ENCODE assay signal across 17 cellular contexts in the genomic region with DNA sequence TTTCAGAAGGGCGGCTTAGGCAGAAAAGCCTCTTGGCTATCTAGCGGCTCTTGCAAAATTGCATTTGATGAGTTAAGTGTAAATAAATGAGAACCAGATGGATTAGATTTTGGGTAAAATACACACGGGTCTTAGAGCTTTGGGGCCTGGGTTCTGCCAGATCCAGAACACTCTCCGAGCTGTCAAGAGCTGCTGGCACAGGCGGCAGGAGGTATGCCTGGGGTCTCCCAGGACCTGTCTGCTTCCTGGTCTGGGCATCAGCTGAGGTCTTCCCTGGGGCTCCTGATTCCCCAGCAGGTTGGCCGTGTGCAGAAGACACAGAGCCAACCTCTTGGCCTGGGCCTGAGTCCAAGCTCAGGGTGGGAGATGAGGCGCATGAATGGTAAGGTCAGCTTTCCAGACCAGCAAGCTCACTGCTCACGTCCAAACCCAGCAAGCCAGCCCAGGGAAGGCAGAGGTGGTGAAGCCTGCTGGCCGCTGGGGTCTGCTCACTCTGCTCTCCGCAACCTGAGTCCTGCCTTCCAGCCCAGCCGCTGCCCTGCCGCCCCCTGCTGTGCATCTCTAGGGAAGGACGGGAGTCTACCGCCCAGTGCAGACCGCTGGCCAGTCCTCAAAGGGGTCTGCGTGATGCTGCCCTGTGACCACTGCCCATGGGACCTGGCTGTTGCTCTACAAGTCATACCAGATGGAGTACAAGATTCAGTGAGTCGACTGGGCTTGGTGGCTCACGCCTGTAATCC. TPM values are rescaled to one million over a fixed set of nuclear protein-coding genes. Genes with fewer than 3 reads are reported as not detected.
DNase-seq lines count a peak whose midpoint lies in the region; ATAC-seq, FAIRE-seq and TF ChIP-seq lines count a peak whose summit lies in the region.
"Had no signal": no experiment of that assay in that cellular context is flagged by ENCODE, and none has a peak within 500 bp of the region (broad histone marks: within the 10 kb centered on the region; RNA-seq: fewer than 3 reads in every experiment).

No MANE protein-coding gene starts in this region.

- H3K9me3 Mint-ChIP-seq in H9 = no peaks in the 10 kb centered on the region
- H3K9me3 Mint-ChIP-seq: natural killer cell treated with Interleukin-12 subunit alpha and Interleukin-12 subunit beta and Interleukin-15 and Interleukin-18, amount 100 ng/mL, for 72 hours; stimulated activated memory B cell treated with anti-CD40 and anti-IgM and Interleukin-4, amounts not matched to agents 10 μg/mL and 1 μg/mL and 100 μg/mL, for 72 hours had no signal

- peaks cover 0 to 17% of the 10 kb centered on the region in 2 experiments; a peak in 2 of 4 replicates for H3K4me1 Mint-ChIP-seq in H9
- H3K4me1 Mint-ChIP-seq: stimulated activated memory B cell treated with anti-CD40 and anti-IgM and Interleukin-4, amounts not matched to agents 10 μg/mL and 1 μg/mL and 100 μg/mL, for 72 hours had no signal

- H2AFZ ChIP-seq in H9 (ENCODE audit: low read length) = no peak overlapping the region
- H2AFZ ChIP-seq in K562 (ENCODE audit: low read depth, low read length) = no peak overlapping the region

- H3K4me1 ChIP-seq in H9 (ENCODE audit: insufficient read depth, low read length) (no peaks in the 10 kb centered on the region), K562 (replicated peaks in 1 of 2; ENCODE audit: control insufficient read depth in 2 of 2, insufficient read depth in 2 of 2, low read length in 2 of 2) (peaks cover 11 to 13% of the 10 kb centered on the region in 2 experiments; a peak in 4 of 5 replicates), thyroid gland (peaks cover 14 to 27% of the 10 kb centered on the region in 2 donors)

- no peak for FAIRE-seq in K562 (lab: Jason Lieb, UNC)
- FAIRE-seq: islet of Langerhans had no signal

- no TSS peak for BruUV-seq in K562 (replicated peaks; lab: Mats Ljungman, UMichigan)

- no peak overlapping the region for H4K8ac ChIP-seq in H9 (replicated peaks; ENCODE audit: insufficient read length, low read depth, low read length)

- no peak overlapping the region for H2BK12ac ChIP-seq in H9 (ENCODE audit: insufficient read length, low read depth, low read length)

- H3K27me3 Mint-ChIP-seq in H9 (ENCODE audit: low read depth) = peaks cover 2% of the 10 kb centered on the region

- H2BK15ac ChIP-seq in H9 (ENCODE audit: low read depth, low read length) = no peak overlapping the region

- H3K27ac ChIP-seq in H9 (ENCODE audit: insufficient read length, low read depth, low read length) (no peak overlapping the region), K562 (ENCODE audit: extremely low read depth, low read depth, low read length) (no peak overlapping the region), thyroid gland (peak overlapping the region in 1 of 3 donors; percentile 17)

- intact Hi-C loops in K562 (cut with micrococcal nuclease) (no loop called here), thyroid gland (cut with DNase I) (no loop called here)

- peaks cover 4% of the 10 kb centered on the region for H3K9me1 ChIP-seq in K562 (ENCODE audit: control insufficient read depth, insufficient read depth, low read length)

- H3K4me2 ChIP-seq in H9 (ENCODE audit: insufficient read depth, insufficient read length, low read length) (no peak overlapping the region), K562 (ENCODE audit: insufficient read depth, low read length) (no peak overlapping the region)

- CTCF ChIA-PET in K562 (lab: Yijun Ruan, JAX; ENCODE audit: low intra/inter-chr PET ratio) = no interaction called here

- TF ChIP-seq POLR2A in K562 (conservative IDR thresholded peaks at IDR 0.05) = no peak
- no peak for TF ChIP-seq POLR2A in thyroid gland (IDR thresholded peaks at IDR 0.05)

- no peak overlapping the region for H4K91ac ChIP-seq in H9 (ENCODE audit: insufficient read length, low read depth, low read length)

- DNase-seq in H9 = no peak
- peak in 2 of 4 experiments; percentile 19 to 27 for DNase-seq in K562 (ENCODE audit: extremely low read depth in 1 of 4, low spot score in 3 of 4)
- peak; percentile 47 for DNase-seq in iPS-NIHi11 (ENCODE audit: low spot score)
- peak; percentile 30 to 43 for DNase-seq in thyroid gland
- DNase-seq in UCSD-AML1 (lab: John Stamatoyannopoulos, UW; ENCODE audit: unreplicated experiment) = no peak
- DNase-seq: activated CD4-positive, alpha-beta T cell treated with anti-CD3 and anti-CD28 coated beads, Interleukin-2, amount 50 U/mL, for 4 hours; activated naive CD4-positive, alpha-beta T cell treated with anti-CD3 and anti-CD28 coated beads, Interleukin-2, amount 50 U/mL, for 16 hours; activated T-cell treated with anti-CD3 and anti-CD28 coated beads for 4 hours; cortex of kidney; mesenchymal stem cell; NCI-H1092 treated with DMSO at 0.1 percent for 48 hours had no signal

- H3K23ac ChIP-seq in H9 (ENCODE audit: insufficient read length, low read depth, low read length) = no peak overlapping the region

- no peak overlapping the region for H2BK120ac ChIP-seq in H9 (ENCODE audit: low read depth, low read length, poor library complexity, severe bottlenecking)

- H3K36me3 ChIP-seq in K562 (ENCODE audit: control insufficient read depth, insufficient read depth, low read length) = no peaks in the 10 kb centered on the region
- no peaks in the 10 kb centered on the region for H3K36me3 ChIP-seq in thyroid gland
- H3K36me3 ChIP-seq: heart right ventricle had no signal

- no peak overlapping the region for H3K56ac ChIP-seq in H9 (ENCODE audit: insufficient read length, low read depth, low read length)

- no peak overlapping the region for H2AK5ac ChIP-seq in H9 (ENCODE audit: insufficient read length, low read length)

- no peaks in the 10 kb centered on the region for H4K20me1 ChIP-seq in H9 (ENCODE audit: control insufficient read depth, insufficient read depth, insufficient read length)
- H4K20me1 ChIP-seq in K562 (replicated peaks; ENCODE audit: control insufficient read depth, insufficient read depth, low read length) = no peaks in the 10 kb centered on the region

- H3T11ph ChIP-seq in H9 (ENCODE audit: low read length) = no peak overlapping the region

- H3K18ac ChIP-seq in H9 (ENCODE audit: insufficient read length, low read depth, low read length) = no peak overlapping the region

- no peak for TF ChIP-seq EP300 in K562 (IDR thresholded peaks at IDR 0.05; ENCODE audit: low read length)

- H3K9me3 ChIP-seq in H9 (ENCODE audit: control insufficient read depth, low read depth, low read length) = no peaks in the 10 kb centered on the region
- no peaks in the 10 kb centered on the region for H3K9me3 ChIP-seq in K562 (replicated peaks; ENCODE audit: control insufficient read depth, insufficient read depth, low read depth, low read length)
- H3K9me3 ChIP-seq in thyroid gland = no peaks in the 10 kb centered on the region
- H3K9me3 ChIP-seq: heart right ventricle had no signal

- POLR2A ChIA-PET in K562 (lab: Yijun Ruan, JAX) = interaction anchor here (0.8 to 1.1 kb wide), 2 partner anchors 14 to 40 kb away, joined by 3 read pairs; no protein-coding TSS in a partner anchor

- TF ChIP-seq CTCF in H9 (conservative IDR thresholded peaks at IDR 0.05) (no peak), K562 (IDR thresholded peaks at IDR 0.05 in 2 of 3, conservative IDR thresholded peaks at IDR 0.05 in 1 of 3; ENCODE audit: insufficient read depth in 2 of 3, low read depth in 1 of 3, low read length in 3 of 3) (peak in 2 of 3 experiments; percentile 10 to 13; a peak in 2 of 6 replicates), thyroid gland (IDR thresholded peaks at IDR 0.05) (no peak)

- H3K23me2 ChIP-seq in H9 (ENCODE audit: insufficient read length, low read depth, low read length, poor library complexity, severe bottlenecking) = no peaks in the 10 kb centered on the region

- no peak overlapping the region for H3K4ac ChIP-seq in H9 (ENCODE audit: low read depth, low read length)

- in situ Hi-C loops in K562 (cut with MboI) = no loop called here

- no peaks in the 10 kb centered on the region for H3K79me2 ChIP-seq in H9 (ENCODE audit: insufficient read depth, low read length)
- no peaks in the 10 kb centered on the region for H3K79me2 ChIP-seq in K562 (ENCODE audit: control insufficient read depth, insufficient read depth, low read length)

- H3K27me3 ChIP-seq in H9 (ENCODE audit: insufficient read depth, low read length) (no peaks in the 10 kb centered on the region), K562 (ENCODE audit: control insufficient read depth in 2 of 2, insufficient read depth in 2 of 2, low read length in 2 of 2) (peaks cover 0 to 38% of the 10 kb centered on the region in 2 experiments; a peak in 3 of 5 replicates), thyroid gland (no peaks in the 10 kb centered on the region)
- H3K27me3 ChIP-seq: heart right ventricle had no signal

- peak overlapping the region; percentile 61; the same call in 1 of the 2 replicates for H3K14ac ChIP-seq in H9 (ENCODE audit: insufficient read depth, low read length)

- H3K4me3 Mint-ChIP-seq in H9 = no peak overlapping the region
- H3K4me3 Mint-ChIP-seq: natural killer cell treated with Interleukin-12 subunit alpha and Interleukin-12 subunit beta and Interleukin-15 and Interleukin-18, amount 100 ng/mL, for 72 hours; stimulated activated memory B cell treated with anti-CD40 and anti-IgM and Interleukin-4, amounts not matched to agents 10 μg/mL and 1 μg/mL and 100 μg/mL, for 72 hours had no signal

- no CpG with 5 or more reads among the region's 18 CpGs for WGBS in H9 (ENCODE audit: extremely low coverage, insufficient read length, low lambda C conversion rate)
- WGBS in K562 (ENCODE audit: insufficient coverage, low coverage, missing lambda C conversion rate) = 26% methylated on average over 15 of the region's 18 CpGs
- WGBS in thyroid gland, 2 donors = 63 to 65% methylated on average over 17 to 18 of the region's 18 CpGs

- ATAC-seq in K562 = peak; percentile 21; the same call in 1 of the 3 replicates
- no peak for ATAC-seq in GM19351 (IDR thresholded peaks at IDR 0.05; ENCODE audit: unreplicated experiment)
- ATAC-seq in HG03520 (IDR thresholded peaks at IDR 0.05; ENCODE audit: unreplicated experiment) = no peak
- ATAC-seq: natural killer cell treated with Interleukin-12 subunit alpha and Interleukin-12 subunit beta and Interleukin-15 and Interleukin-18, amount 100 ng/mL, for 72 hours; stimulated activated memory B cell treated with anti-CD40 and anti-IgM and Interleukin-4, amounts not matched to agents 10 μg/mL and 1 μg/mL and 100 μg/mL, for 72 hours had no signal

- H3K27ac Mint-ChIP-seq in H9 = no peak overlapping the region
- H3K27ac Mint-ChIP-seq: natural killer cell treated with Interleukin-12 subunit alpha and Interleukin-12 subunit beta and Interleukin-15 and Interleukin-18, amount 100 ng/mL, for 72 hours; stimulated activated memory B cell treated with anti-CD40 and anti-IgM and Interleukin-4, amounts not matched to agents 10 μg/mL and 1 μg/mL and 100 μg/mL, for 72 hours had no signal

- H3K79me1 ChIP-seq in H9 (ENCODE audit: insufficient read depth, low read depth, low read length, poor library complexity, severe bottlenecking) = no peaks in the 10 kb centered on the region

- no peak overlapping the region for H3K9ac ChIP-seq in H9 (ENCODE audit: extremely low read depth, insufficient read length, low read length)
- H3K9ac ChIP-seq in K562 (ENCODE audit: insufficient read depth in 1 of 2, low read depth in 2 of 2, low read length in 2 of 2) = no peak overlapping the region

- no peak overlapping the region for H2BK20ac ChIP-seq in H9 (ENCODE audit: low read depth, low read length, poor library complexity, severe bottlenecking)

- H3K36me3 Mint-ChIP-seq in H9 (ENCODE audit: insufficient read depth in 1 of 3, low read depth in 3 of 3) = no peaks in the 10 kb centered on the region; a peak in 1 of 7 replicates
- H3K36me3 Mint-ChIP-seq: natural killer cell treated with Interleukin-12 subunit alpha and Interleukin-12 subunit beta and Interleukin-15 and Interleukin-18, amount 100 ng/mL, for 72 hours; stimulated activated memory B cell treated with anti-CD40 and anti-IgM and Interleukin-4, amounts not matched to agents 10 μg/mL and 1 μg/mL and 100 μg/mL, for 72 hours had no signal

- H3K4me3 ChIP-seq in K562 (no peak overlapping the region), thyroid gland (replicated peaks in 1 of 3) (no peak overlapping the region)
- H3K4me3 ChIP-seq: heart right ventricle had no signal

- H2BK5ac ChIP-seq in H9 (ENCODE audit: insufficient read length, low read length) = no peak overlapping the region

- no peak overlapping the region for H4K5ac ChIP-seq in H9 (ENCODE audit: insufficient read length, low read depth, low read length)

- TF ChIP-seq RAD21 in K562 (CRISPR knock-in tag; conservative IDR thresholded peaks at IDR 0.05 in 1 of 2, IDR thresholded peaks at IDR 0.05 in 1 of 2) = no peak

RNA-seq across cellular contexts. Expression of gene SCUBE1, which starts 44.9 kb away (rescaled TPM):
- total RNA-seq in H9 (2021) = 1.2 and 1.4 TPM in 2 replicates
- total RNA-seq in K562 (2011; cell fraction: chromatin; rRNA removed; ENCODE audit: low replicate concordance) = 2.0 TPM in 1 of 2 replicates, not detected in the other
- total RNA-seq in K562 (2011; cell fraction: nucleolus; rRNA removed) = 0.17 and 0.66 TPM in 2 replicates
- total RNA-seq in K562 (2011; cell fraction: nucleoplasm; rRNA removed) = 0.07 and 0.76 TPM in 2 replicates
- total RNA-seq in K562 (2014; rRNA removed) = under 0.01 TPM in 1 of 2 replicates, not detected in the other
- not detected in 2 replicates for total RNA-seq in K562 (2014; rRNA removed; fragmentation: Illumina TruSeq; extraction: Trizol)
- 0.04 TPM in 1 of 2 replicates, not detected in the other for total RNA-seq in K562 (2015; rRNA removed; fragmentation: Illumina TruSeq; extraction: Trizol)
- total RNA-seq in K562 (2021) = 0.02 and 0.29 TPM in 2 replicates
- polyA plus RNA-seq in K562 (2011; rRNA removed) = 0.01 and 0.47 TPM in 2 replicates
- 0.19 and 0.27 TPM in 2 replicates for polyA plus RNA-seq in K562 (2011; cell fraction: cytosol; rRNA removed)
- 0.44 and 2.2 TPM in 2 replicates for polyA plus RNA-seq in K562 (2011; cell fraction: nucleus; rRNA removed)
- polyA plus RNA-seq in K562 (2012) = 0.04 and 0.11 TPM in 2 replicates
- 0.03 TPM in 1 of 2 replicates, not detected in the other for polyA plus RNA-seq in K562 (2014; fragmentation: Illumina TruSeq; extraction: Trizol)
- not detected for polyA plus RNA-seq in K562 (2014; fragmentation: Nextera tagmentation; extraction: Ambion mirVana)
- polyA plus RNA-seq in K562 (2014; rRNA removed) = not detected in 2 replicates
- 0.24 and 0.70 TPM in 2 replicates for polyA minus RNA-seq in K562 (2011; rRNA and poly(A)+ RNA removed)
- polyA minus RNA-seq in K562 (2011; cell fraction: cytosol; rRNA and poly(A)+ RNA removed) = 0.76 TPM in 1 of 2 replicates, not detected in the other
- 0.33 and 0.40 TPM in 2 replicates for polyA minus RNA-seq in K562 (2011; cell fraction: nucleus; rRNA and poly(A)+ RNA removed)
- total RNA-seq in thyroid gland = 1 to 10 TPM in 2 of 4 donors, under 1 TPM in 2; 0.78 to 3.5 (median 0.95) TPM

Comparison
In these comparisons a context has a peak if more than half of its experiments do, and no peak if none do; other contexts are left out.
1. DNase-seq: peak in iPS-NIHi11 (single experiment) and thyroid gland (2 of 2); none in H9 (single experiment) and UCSD-AML1 (single experiment).
2. CTCF ChIP-seq: peak in K562 (2 of 3); none in H9 (single experiment) and thyroid gland (0 of 6).